Comparison of ENCODE assay signal across 16 cellular contexts in genomic region chr1:94936861-94937620, GRCh38. TPM values are rescaled to one million over a fixed set of nuclear protein-coding genes. Genes with fewer than 3 reads are reported as not detected.
A peak's percentile ranks its signal among the peaks of the same experiment; 100 is the strongest.
DNase-seq lines count a peak whose midpoint lies in the region; TF ChIP-seq lines count a peak whose summit lies in the region.
"Had no signal": no experiment of that assay in that cellular context is flagged by ENCODE, and none has a peak within 500 bp of the region (broad histone marks: within the 10 kb centered on the region; RNA-seq: fewer than 3 reads in every experiment).

No MANE protein-coding gene starts in this region.

- H3K4me3 Mint-ChIP-seq in endodermal cell = no peak overlapping the region
- H3K4me3 Mint-ChIP-seq in activated CD4-positive, alpha-beta memory T cell treated with anti-CD3 and anti-CD28 coated beads, Interleukin-2, amount 10 ng/mL, durations not matched to agents 7 days and 5 days = no peak overlapping the region
- H3K4me3 Mint-ChIP-seq: stimulated activated naive CD8-positive, alpha-beta T cell treated with anti-CD3 and anti-CD28 coated beads, Interleukin-15, amount 100 ng/mL, for 72 hours had no signal

- intact Hi-C loops in PC-9 (cut with micrococcal nuclease; ENCODE audit: unreplicated experiment) = no loop called here

- CTCF ChIA-PET in PC-9 (lab: Charles Lee) = no interaction called here
- CTCF ChIA-PET in activated CD4-positive, alpha-beta memory T cell treated with anti-CD3 and anti-CD28 coated beads, Interleukin-2, amount 10 ng/mL, durations not matched to agents 7 days and 5 days (lab: Charles Lee) = no interaction called here

- no peaks in the 10 kb centered on the region for H3K9me3 ChIP-seq in PC-9 (ENCODE audit: insufficient read depth, low read depth)
- H3K9me3 ChIP-seq in endodermal cell (ENCODE audit: control insufficient read depth, low read length) = no peaks in the 10 kb centered on the region
- H3K9me3 ChIP-seq in parathyroid adenoma (ENCODE audit: control insufficient read depth, low read length) = no peaks in the 10 kb centered on the region
- H3K9me3 ChIP-seq: BLaER1 had no signal

- H3K9me2 ChIP-seq in PC-9 (ENCODE audit: insufficient read depth) = no peaks in the 10 kb centered on the region

- H3K4me1 Mint-ChIP-seq in endodermal cell = peaks cover 21% of the 10 kb centered on the region
- H3K4me1 Mint-ChIP-seq in activated CD4-positive, alpha-beta memory T cell treated with anti-CD3 and anti-CD28 coated beads, Interleukin-2, amount 10 ng/mL, durations not matched to agents 7 days and 5 days = peaks cover 4% of the 10 kb centered on the region

- H4K20me1 ChIP-seq in PC-9 (ENCODE audit: insufficient read depth) = no peaks in the 10 kb centered on the region
- H4K20me1 ChIP-seq: BLaER1 had no signal

- DNase-seq in ELR (ENCODE audit: low read depth) = peak; percentile 23
- peak in 1 of 2 experiments; percentile 94 for DNase-seq in PC-9
- no peak for DNase-seq in endodermal cell
- DNase-seq in activated CD4-positive, alpha-beta T cell treated with anti-CD3 and anti-CD28 coated beads for 4 hours = no peak
- no peak for DNase-seq in activated CD4-positive, alpha-beta memory T cell treated with anti-CD3 and anti-CD28 coated beads, Interleukin-2, amount 10 ng/mL, durations not matched to agents 7 days and 5 days
- no peak for DNase-seq in SHP77 treated with DMSO at 0.1 percent for 48 hours (lab: John Stamatoyannopoulos, UW)
- DNase-seq in amniotic stem cell (lab: John Stamatoyannopoulos, UW) = no peak
- DNase-seq: activated CD8-positive, alpha-beta memory T cell treated with anti-CD3 and anti-CD28 coated beads for 24 hours; aorta; NCI-H1930; NCI-H526; stimulated activated CD4-positive, alpha-beta T cell treated with anti-CD3 and anti-CD28 coated beads, Interleukin-15, amount 100 ng/mL, for 24 hours; stimulated activated naive CD8-positive, alpha-beta T cell treated with anti-CD3 and anti-CD28 coated beads, Interleukin-15, amount 100 ng/mL, for 72 hours; SW 1271 had no signal

- TF ChIP-seq CTCF in PC-9 (conservative IDR thresholded peaks at IDR 0.05) (no peak), endodermal cell (conservative IDR thresholded peaks at IDR 0.05) (no peak), parathyroid adenoma (IDR thresholded peaks at IDR 0.05) (no peak)

- no TSS peak for BruUV-seq in PC-9 (replicated peaks; lab: Mats Ljungman, UMichigan)

- H3K36me3 ChIP-seq in PC-9 (ENCODE audit: low read depth) (no peaks in the 10 kb centered on the region), endodermal cell (ENCODE audit: control insufficient read depth, insufficient read depth, low read length) (peaks cover under 1% of the 10 kb centered on the region), parathyroid adenoma (ENCODE audit: control insufficient read depth, insufficient read depth, low read length) (no peaks in the 10 kb centered on the region)
- H3K36me3 ChIP-seq: BLaER1 had no signal

- H3K79me2 ChIP-seq in PC-9 (ENCODE audit: low read depth) (no peaks in the 10 kb centered on the region), parathyroid adenoma (no peaks in the 10 kb centered on the region)

- POLR2A ChIA-PET in PC-9 (lab: Charles Lee; ENCODE audit: unreplicated experiment) = interaction anchor here (0.5 to 0.7 kb wide), 5 partner anchors 19 to 82 kb away, joined by 3 to 13 read pairs (median 5); no protein-coding TSS in a partner anchor
- POLR2A ChIA-PET in activated CD4-positive, alpha-beta memory T cell treated with anti-CD3 and anti-CD28 coated beads, Interleukin-2, amount 10 ng/mL, durations not matched to agents 7 days and 5 days (lab: Charles Lee) = no interaction called here

- 61 to 63% methylated on average over 4 to 5 of the region's 5 CpGs for WGBS in endodermal cell (ENCODE audit: insufficient coverage in 1 of 2, insufficient read length in 1 of 2), 2 experiments

- H3K4me1 ChIP-seq in PC-9 (replicated peaks; ENCODE audit: insufficient read depth) (peaks cover 31% of the 10 kb centered on the region), endodermal cell (ENCODE audit: control insufficient read depth, insufficient read depth, low read length) (peaks cover 6% of the 10 kb centered on the region), parathyroid adenoma (no peaks in the 10 kb centered on the region)
- H3K4me1 ChIP-seq: BLaER1 had no signal

- H3K27ac Mint-ChIP-seq in endodermal cell = no peak overlapping the region
- H3K27ac Mint-ChIP-seq in activated CD4-positive, alpha-beta memory T cell treated with anti-CD3 and anti-CD28 coated beads, Interleukin-2, amount 10 ng/mL, durations not matched to agents 7 days and 5 days = no peak overlapping the region
- H3K27ac Mint-ChIP-seq: stimulated activated naive CD8-positive, alpha-beta T cell treated with anti-CD3 and anti-CD28 coated beads, Interleukin-15, amount 100 ng/mL, for 72 hours had no signal

- H2AFZ ChIP-seq in PC-9 (no peak overlapping the region), parathyroid adenoma (no peak overlapping the region)

- H3K4me3 ChIP-seq in PC-9 = no peak overlapping the region
- peak overlapping the region; percentile 36 for H3K4me3 ChIP-seq in endodermal cell (ENCODE audit: low read length)
- peak overlapping the region; percentile 2 for H3K4me3 ChIP-seq in parathyroid adenoma (ENCODE audit: low read depth, low read length)
- H3K4me3 ChIP-seq: BLaER1 had no signal

- peaks cover 11% of the 10 kb centered on the region for H3K36me3 Mint-ChIP-seq in endodermal cell (ENCODE audit: low read depth)
- no peaks in the 10 kb centered on the region for H3K36me3 Mint-ChIP-seq in activated CD4-positive, alpha-beta memory T cell treated with anti-CD3 and anti-CD28 coated beads, Interleukin-2, amount 10 ng/mL, durations not matched to agents 7 days and 5 days (ENCODE audit: low read depth)

- H3K9ac ChIP-seq in endodermal cell (ENCODE audit: extremely low read depth, low read length, poor library complexity, severe bottlenecking) (no peak overlapping the region), parathyroid adenoma (no peak overlapping the region)
- H3K9ac ChIP-seq: BLaER1 had no signal

- H3F3A ChIP-seq in PC-9 (ENCODE audit: insufficient read depth, low read depth) = peaks cover 23% of the 10 kb centered on the region

- H3K9me3 Mint-ChIP-seq in endodermal cell = no peaks in the 10 kb centered on the region
- H3K9me3 Mint-ChIP-seq in activated CD4-positive, alpha-beta memory T cell treated with anti-CD3 and anti-CD28 coated beads, Interleukin-2, amount 10 ng/mL, durations not matched to agents 7 days and 5 days = no peaks in the 10 kb centered on the region
- H3K9me3 Mint-ChIP-seq: stimulated activated naive CD8-positive, alpha-beta T cell treated with anti-CD3 and anti-CD28 coated beads, Interleukin-15, amount 100 ng/mL, for 72 hours had no signal

- H3K4me2 ChIP-seq in PC-9 (peak overlapping the region; percentile 44), parathyroid adenoma (ENCODE audit: low read length) (peak overlapping the region; percentile 57)
- H3K4me2 ChIP-seq: BLaER1 had no signal

- H3K27ac ChIP-seq in PC-9 (peak overlapping the region; percentile 21; the same call in 1 of the 2 replicates), endodermal cell (ENCODE audit: low read depth, low read length) (no peak overlapping the region), parathyroid adenoma (peak overlapping the region; percentile 33)
- H3K27ac ChIP-seq: BLaER1 had no signal

- peaks cover 3% of the 10 kb centered on the region for H3K27me3 Mint-ChIP-seq in endodermal cell (ENCODE audit: insufficient read depth)
- H3K27me3 Mint-ChIP-seq in activated CD4-positive, alpha-beta memory T cell treated with anti-CD3 and anti-CD28 coated beads, Interleukin-2, amount 10 ng/mL, durations not matched to agents 7 days and 5 days = peaks cover 10% of the 10 kb centered on the region
- H3K27me3 Mint-ChIP-seq: stimulated activated naive CD8-positive, alpha-beta T cell treated with anti-CD3 and anti-CD28 coated beads, Interleukin-15, amount 100 ng/mL, for 72 hours had no signal

- H3K27me3 ChIP-seq in PC-9 (ENCODE audit: insufficient read depth, low read depth) = no peaks in the 10 kb centered on the region
- no peaks in the 10 kb centered on the region for H3K27me3 ChIP-seq in endodermal cell (ENCODE audit: control insufficient read depth, insufficient read depth, low read length, poor library complexity, severe bottlenecking)
- H3K27me3 ChIP-seq in parathyroid adenoma (ENCODE audit: control insufficient read depth, insufficient read depth, low read length) = no peaks in the 10 kb centered on the region
- H3K27me3 ChIP-seq: BLaER1 had no signal

RNA-seq across cellular contexts. Expression of gene CNN3, which starts 10.1 kb away (rescaled TPM):
- total RNA-seq in PC-9 (2021) (125 and 135 TPM in 2 replicates), endodermal cell (100 to 1,000 TPM; 275 to 308 TPM)
- polyA plus RNA-seq in endodermal cell (2013, experiment 1 of 2) = 390 TPM
- polyA plus RNA-seq in endodermal cell (2013, experiment 2 of 2) = 405 TPM
- 1 to 10 TPM; 1.6 TPM for total RNA-seq in activated CD4-positive, alpha-beta memory T cell treated with anti-CD3 and anti-CD28 coated beads, Interleukin-2, amount 10 ng/mL, durations not matched to agents 7 days and 5 days

Comparison
In these comparisons a context has a peak if more than half of its experiments do, and no peak if none do; other contexts are left out.
1. RNA of gene CNN3, which starts 10.1 kb away (total RNA-seq): 275 to 308 TPM in endodermal cell and 125 to 135 TPM in PC-9; 1.6 TPM in activated CD4-positive, alpha-beta memory T cell treated with anti-CD3 and anti-CD28 coated beads, Interleukin-2, amount 10 ng/mL, durations not matched to agents 7 days and 5 days; every median in the first group is over 10 times any median in the second.